In the genomic region with DNA sequence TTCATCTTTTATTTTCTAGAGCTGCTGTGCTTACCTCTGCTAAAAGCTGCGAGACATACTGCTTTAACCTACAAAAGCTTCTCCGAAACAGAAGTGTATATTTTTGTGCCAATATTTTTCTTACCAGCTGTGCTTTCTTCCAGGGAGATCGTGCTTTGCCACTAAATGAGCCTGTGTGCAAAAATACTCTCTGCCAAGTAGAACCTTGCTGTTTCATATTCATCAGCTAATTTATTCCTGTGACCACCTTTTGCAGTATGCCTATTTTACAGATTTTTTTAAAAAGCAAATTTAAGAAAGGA, we compare ENCODE assay signal across 20 cellular contexts. TPM values are rescaled to one million over a fixed set of nuclear protein-coding genes. Genes with fewer than 3 reads are reported as not detected.
A peak's percentile ranks its signal among the peaks of the same experiment; 100 is the strongest.
DNase-seq lines count a peak whose midpoint lies in the region; ATAC-seq, FAIRE-seq and TF ChIP-seq lines count a peak whose summit lies in the region.
"Had no signal": no experiment of that assay in that cellular context is flagged by ENCODE, and none has a peak within 500 bp of the region (broad histone marks: within the 10 kb centered on the region; RNA-seq: fewer than 3 reads in every experiment).

No MANE protein-coding gene starts in this region.

- no peak overlapping the region for H3K4ac ChIP-seq in IMR-90 (ENCODE audit: low read depth, low read length)

- TF ChIP-seq POLR2A in IMR-90 (IDR thresholded peaks at IDR 0.05; ENCODE audit: low read depth, low read length) (no peak), gastrocnemius medialis (IDR thresholded peaks at IDR 0.05) (no peak)

- no peak overlapping the region for H2AFZ ChIP-seq in IMR-90 (replicated peaks; ENCODE audit: low read length, poor library complexity)
- H2AFZ ChIP-seq in keratinocyte (ENCODE audit: control insufficient read depth, low read length) = peak overlapping the region; percentile 80

- ATAC-seq in IMR-90 (ENCODE audit: low read depth) (no peak), gastrocnemius medialis (no peak), HG02588 (IDR thresholded peaks at IDR 0.05; ENCODE audit: unreplicated experiment) (no peak), GM18520 (IDR thresholded peaks at IDR 0.05; ENCODE audit: unreplicated experiment) (no peak), HG02610 (IDR thresholded peaks at IDR 0.05; ENCODE audit: unreplicated experiment) (no peak)
- ATAC-seq: activated CD8-positive, alpha-beta T cell treated with anti-CD3 and anti-CD28 coated beads for 36 hours; naive thymus-derived CD4-positive, alpha-beta T cell had no signal

- no peak overlapping the region for H2BK15ac ChIP-seq in IMR-90 (ENCODE audit: low read depth, low read length)

- H4K20me1 ChIP-seq in IMR-90 (ENCODE audit: insufficient read depth, low read length) (no peaks in the 10 kb centered on the region), keratinocyte (ENCODE audit: control insufficient read depth, extremely low read depth, insufficient read depth, low read length) (no peaks in the 10 kb centered on the region)

- H3K18ac ChIP-seq in IMR-90 (ENCODE audit: low read depth, low read length) = peak overlapping the region; percentile 95

- H3K27me3 ChIP-seq in IMR-90 (ENCODE audit: control insufficient read depth, insufficient read depth, low read length) (no peaks in the 10 kb centered on the region), keratinocyte (ENCODE audit: control insufficient read depth, extremely low read depth, insufficient read depth, low read length) (no peaks in the 10 kb centered on the region), gastrocnemius medialis (no peaks in the 10 kb centered on the region)

- H3K56ac ChIP-seq in IMR-90 (ENCODE audit: extremely low read depth, insufficient read depth, low read length) = no peak overlapping the region

- peaks cover 5% of the 10 kb centered on the region; the same call in 1 of the 2 replicates for H3K4me1 ChIP-seq in IMR-90 (ENCODE audit: control insufficient read depth, insufficient read depth, low read length)
- no peaks in the 10 kb centered on the region for H3K4me1 ChIP-seq in keratinocyte (ENCODE audit: control insufficient read depth, extremely low read depth, insufficient read depth, low read length)
- peaks cover 0 to 4% of the 10 kb centered on the region in 2 donors for H3K4me1 ChIP-seq in gastrocnemius medialis

- H4K91ac ChIP-seq in IMR-90 (ENCODE audit: insufficient read depth, low read depth, low read length) = no peak overlapping the region

- H4K5ac ChIP-seq in IMR-90 (ENCODE audit: low read depth, low read length) = peak overlapping the region; percentile 97

- H3K27ac ChIP-seq in IMR-90 (ENCODE audit: insufficient read depth, low read length) (no peak overlapping the region; the same call in 1 of the 2 replicates), caudate nucleus (ENCODE audit: low read depth, low read length) (peak overlapping the region; percentile 46), keratinocyte (ENCODE audit: control insufficient read depth, insufficient read depth, low read length) (no peak overlapping the region), gastrocnemius medialis (peak overlapping the region; percentile 13 to 52 (median 49))
- H3K27ac ChIP-seq: epithelial cell of prostate, WERI-Rb-1 had no signal

- DNase-seq in IMR-90 (no peak), caudate nucleus (lab: John Stamatoyannopoulos, UW) (peak in 4 of 61 donors; percentile 2 to 8 (median 4)), keratinocyte (ENCODE audit: low read depth, low spot score) (no peak), gastrocnemius medialis (no peak), cerebellum (ENCODE audit: low spot score) (no peak)
- DNase-seq: activated CD8-positive, alpha-beta T cell treated with anti-CD3 and anti-CD28 coated beads for 36 hours; Calu3; GDM1; naive thymus-derived CD4-positive, alpha-beta T cell; NK-92 treated with Interleukin-12 subunit alpha and Interleukin-12 subunit beta, amount 100 ng/mL, for 24 hours; WERI-Rb-1 had no signal

- H2AK5ac ChIP-seq in IMR-90 (ENCODE audit: low read depth, low read length) = no peak overlapping the region

- WGBS in IMR-90 (ENCODE audit: extremely low coverage in 2 of 2, insufficient read length in 1 of 2), 2 experiments = no CpG with 5 or more reads among the region's 3 CpGs

- H4K8ac ChIP-seq in IMR-90 (ENCODE audit: low read depth in 2 of 2, low read length in 2 of 2) = peak overlapping the region in 1 of 2 experiments; percentile 60; a peak in 2 of 4 replicates

- no TSS peak for BruUV-seq in IMR-90 (replicated peaks; lab: Mats Ljungman, UMichigan)

- no peaks in the 10 kb centered on the region for H3K79me1 ChIP-seq in IMR-90 (ENCODE audit: low read depth in 1 of 2, low read length in 2 of 2)

- H3K9me3 ChIP-seq in IMR-90 (ENCODE audit: control insufficient read depth, insufficient read depth, low read length) (no peaks in the 10 kb centered on the region), keratinocyte (ENCODE audit: control insufficient read depth, low read depth, low read length) (no peaks in the 10 kb centered on the region), gastrocnemius medialis (no peaks in the 10 kb centered on the region)

- 0 out of 2 replicates have a peak overlapping the region, but pooled peaks have one; percentile 70 for H2BK20ac ChIP-seq in IMR-90 (ENCODE audit: low read depth, low read length)

- dilution Hi-C loops in IMR-90 (cut with HindIII; ENCODE audit: low sequenced_read_pairs, unreplicated experiment) = no loop called here
- dilution Hi-C loops in keratinocyte (cut with MboI; ENCODE audit: extremely low pct_ligation_motif_present, low sequenced_read_pairs) = no loop called here

- TF ChIP-seq RAD21 in IMR-90 (IDR thresholded peaks at IDR 0.05; ENCODE audit: low read length) = no peak

- H3K23ac ChIP-seq in IMR-90 (ENCODE audit: low read depth, low read length) = no peak overlapping the region

- peak overlapping the region; percentile 76 for H2BK120ac ChIP-seq in IMR-90 (ENCODE audit: low read depth, low read length)

- H3K79me2 ChIP-seq in keratinocyte (ENCODE audit: control insufficient read depth, insufficient read depth, low read length) = no peaks in the 10 kb centered on the region

- FAIRE-seq in keratinocyte (lab: Jason Lieb, UNC) = no peak
- FAIRE-seq: GM12892 had no signal

- H3K4me2 ChIP-seq in IMR-90 (ENCODE audit: low read depth, low read length) = peak overlapping the region; percentile 31; the same call in 1 of the 2 replicates
- peak overlapping the region; percentile 27 for H3K4me2 ChIP-seq in keratinocyte (ENCODE audit: control insufficient read depth, extremely low read depth, insufficient read depth, low read depth, low read length)

- in situ Hi-C loops in IMR-90 (cut with MboI; ENCODE audit: low sequenced_read_pairs) = loop anchor here (5.0 to 10.0 kb wide), 2 partner anchors 103 to 150 kb away; partner anchors contain the start of gene FMO2
- in situ Hi-C loops in gastrocnemius medialis (cut with MboI; ENCODE audit: low sequenced_read_pairs in 4 of 4) = loop anchor here in 3 of 4 donors (10.0 to 25.0 kb wide), 4 partner anchors 105 to 155 kb away; partner anchors contain the start of genes FMO1 (in 1 of the 3) and FMO2 (in 1 of the 3)

- CTCF ChIA-PET in IMR-90 (lab: Yijun Ruan, JAX) = interaction anchor here (0.5 to 3.0 kb wide), 10 partner anchors 20 to 232 kb away, joined by 3 to 55 read pairs (median 4); partner anchors contain the start of genes FMO2 and FMO4

- H3K4me3 ChIP-seq in IMR-90 (ENCODE audit: insufficient read depth, low read depth, low read length) (no peak overlapping the region), keratinocyte (ENCODE audit: control insufficient read depth in 2 of 3, extremely low read depth in 1 of 3, insufficient read depth in 2 of 3, low read depth in 1 of 3, low read length in 3 of 3) (no peak overlapping the region), gastrocnemius medialis (no peak overlapping the region)

- H3K9ac ChIP-seq in IMR-90 (ENCODE audit: low read depth, low read length) (peak overlapping the region; percentile 76; the same call in 1 of the 2 replicates), keratinocyte (ENCODE audit: control insufficient read depth, extremely low read depth, insufficient read depth, low read length) (no peak overlapping the region)

- no peaks in the 10 kb centered on the region for H3K9me1 ChIP-seq in IMR-90 (ENCODE audit: insufficient read depth, low read length)
- no peaks in the 10 kb centered on the region for H3K9me1 ChIP-seq in keratinocyte (ENCODE audit: control insufficient read depth, extremely low read depth, insufficient read depth, low read length)

- H3K36me3 ChIP-seq in IMR-90 (ENCODE audit: control insufficient read depth, insufficient read depth, low read length) = no peaks in the 10 kb centered on the region
- H3K36me3 ChIP-seq in keratinocyte (ENCODE audit: control insufficient read depth in 2 of 2, extremely low read depth in 1 of 2, insufficient read depth in 2 of 2, low read length in 2 of 2) = no peaks in the 10 kb centered on the region
- H3K36me3 ChIP-seq in gastrocnemius medialis = no peaks in the 10 kb centered on the region
- H3K36me3 ChIP-seq: WERI-Rb-1 had no signal

- POLR2A ChIA-PET in IMR-90 (lab: Charles Lee; ENCODE audit: unreplicated experiment) = interaction anchor here (0.7 to 1.2 kb wide), 2 partner anchors 9 to 144 kb away, joined by 3 to 4 read pairs; no protein-coding TSS in a partner anchor

- TF ChIP-seq CTCF in IMR-90 (conservative IDR thresholded peaks at IDR 0.05; ENCODE audit: low read depth, low read length) = no peak
- no peak for TF ChIP-seq CTCF in keratinocyte (optimal IDR thresholded peaks at IDR 0.05 in 1 of 3, IDR thresholded peaks at IDR 0.05 in 1 of 3, conservative IDR thresholded peaks at IDR 0.05 in 1 of 3; ENCODE audit: extremely low read depth in 1 of 3, insufficient read depth in 2 of 3, low read length in 3 of 3)
- no peak for TF ChIP-seq CTCF in gastrocnemius medialis (IDR thresholded peaks at IDR 0.05 in 4 of 5, conservative IDR thresholded peaks at IDR 0.05 in 1 of 5)

- no peak overlapping the region for H2AK9ac ChIP-seq in IMR-90 (replicated peaks; ENCODE audit: low read depth, low read length, poor library complexity)

- intact Hi-C loops in IMR-90 (cut with micrococcal nuclease) (loop anchor here (1.0 to 5.0 kb wide), 5 partner anchors 59 to 230 kb away; partner anchors contain the start of gene FMO4), gastrocnemius medialis (cut with DNase I; ENCODE audit: low total_unique reads) (loop anchor here (1.0 kb wide), 1 partner anchor 231 kb away; no protein-coding TSS in a partner anchor)

- no peak overlapping the region for H2BK5ac ChIP-seq in IMR-90 (ENCODE audit: low read depth, low read length, poor library complexity, severe bottlenecking)

- peak overlapping the region; percentile 3 for H3K14ac ChIP-seq in IMR-90 (replicated peaks; ENCODE audit: low read depth, low read length)

RNA-seq across cellular contexts. Expression of gene FMO3, which starts 8.8 kb away (rescaled TPM):
- total RNA-seq in IMR-90 (2012; rRNA removed) (under 0.01 TPM in 1 of 2 replicates, not detected in the other), gastrocnemius medialis (1 to 10 TPM; 2.1 to 3.3 (median 2.6) TPM), cerebellum (not detected)
- polyA plus RNA-seq in IMR-90 (2012; rRNA removed) (0.04 and 0.10 TPM in 2 replicates), keratinocyte (not detected in 3 replicates)
- 0.03 TPM in 2 replicates for polyA plus RNA-seq in IMR-90 (2012; cell fraction: cytosol; rRNA removed)
- 0.09 TPM in 1 of 2 replicates, not detected in the other for polyA plus RNA-seq in IMR-90 (2012; cell fraction: nucleus; rRNA removed; ENCODE audit: low replicate concordance)
- not detected for polyA plus RNA-seq in keratinocyte (2011; ENCODE audit: low read depth)
- not detected in 2 replicates for polyA plus RNA-seq in keratinocyte (2011; cell fraction: cytosol; rRNA removed)
- polyA plus RNA-seq in keratinocyte (2011; cell fraction: nucleus; rRNA removed) = not detected in 2 replicates
- not detected in 2 replicates for polyA plus RNA-seq in keratinocyte (2012; ENCODE audit: low replicate concordance)
- not detected in 3 replicates for polyA minus RNA-seq in keratinocyte
- polyA minus RNA-seq in keratinocyte (2011; cell fraction: cytosol; rRNA and poly(A)+ RNA removed) = not detected
- polyA minus RNA-seq in keratinocyte (2011; cell fraction: nucleus; rRNA and poly(A)+ RNA removed) = not detected in 2 replicates
- total RNA-seq: activated CD8-positive, alpha-beta T cell treated with anti-CD3 and anti-CD28 coated beads for 36 hours; Calu3; HT-29; LHCN-M2; naive thymus-derived CD4-positive, alpha-beta T cell; pulmonary artery endothelial cell; T-helper 1 cell treated with Interleukin-12 subunit alpha and Interleukin-12 subunit beta and Interleukin-4 antibody, amounts not matched to agents 30 ng/mL and 1 ng/mL, for 36 hours had no signal
- polyA plus RNA-seq: naive thymus-derived CD4-positive, alpha-beta T cell had no signal

Comparison
In these comparisons a context has a peak if more than half of its experiments do, and no peak if none do; other contexts are left out.
1. H3K27ac ChIP-seq: peak in caudate nucleus (single experiment) and gastrocnemius medialis (4 of 4); none in IMR-90 (single experiment) and keratinocyte (single experiment).